Comparison of ENCODE assay signal across 15 cellular contexts in the genomic region with DNA sequence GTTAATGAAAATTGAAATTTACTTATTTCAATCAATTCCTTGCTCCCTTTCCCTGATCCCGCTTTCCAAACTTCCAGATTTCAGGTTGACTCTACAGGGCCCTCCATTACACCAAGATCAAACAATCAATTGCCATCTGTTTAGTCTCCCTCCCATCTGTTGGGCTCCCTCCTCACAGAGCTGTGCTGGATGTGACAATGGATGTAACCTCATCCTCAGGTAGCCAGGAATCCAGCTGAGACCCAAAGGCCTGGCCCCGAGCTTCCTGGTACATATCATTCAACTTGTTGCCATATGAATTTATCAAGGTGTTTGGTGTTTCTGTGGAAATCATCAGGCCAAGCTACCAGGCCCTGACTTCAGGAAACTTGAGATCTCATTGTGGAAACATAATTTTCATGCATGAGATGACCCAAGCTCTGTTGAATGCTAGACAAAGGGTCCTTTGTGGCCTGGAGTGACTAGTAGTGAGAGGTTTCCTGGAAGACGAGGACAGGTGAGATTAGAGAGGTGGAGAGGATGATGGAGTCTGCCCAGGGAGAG.
DNase-seq lines count a peak whose midpoint lies in the region; ATAC-seq lines count a peak whose summit lies in the region.
"Had no signal": no experiment of that assay in that cellular context is flagged by ENCODE, and none has a peak within 500 bp of the region (broad histone marks: within the 10 kb centered on the region; RNA-seq: fewer than 3 reads in every experiment).

No MANE protein-coding gene starts in this region.

- H3K4me1 ChIP-seq in CD8-positive, alpha-beta memory T cell (ENCODE audit: insufficient read depth, low read length): no peaks in the 10 kb centered on the region
- H3K4me1 ChIP-seq: A549 had no signal

- no peaks in the 10 kb centered on the region for H3K27me3 ChIP-seq in CD8-positive, alpha-beta memory T cell (ENCODE audit: insufficient read depth, low read length, poor library complexity, severe bottlenecking)
- H3K27me3 ChIP-seq: MG63 had no signal

- H3K4me1 Mint-ChIP-seq in CD8-positive, alpha-beta memory T cell: no peaks in the 10 kb centered on the region
- H3K4me1 Mint-ChIP-seq: CD4-positive, CD25-positive, alpha-beta regulatory T cell had no signal

- no peak overlapping the region for H3K4me3 Mint-ChIP-seq in CD8-positive, alpha-beta memory T cell
- H3K4me3 Mint-ChIP-seq: CD4-positive, CD25-positive, alpha-beta regulatory T cell had no signal

- no peaks in the 10 kb centered on the region for H3K36me3 ChIP-seq in CD8-positive, alpha-beta memory T cell (ENCODE audit: insufficient read depth, low read length)
- H3K36me3 ChIP-seq: MG63 had no signal

- no peak for ATAC-seq in left ventricle myocardium superior
- no peak for ATAC-seq in HG03196 (IDR thresholded peaks at IDR 0.05; ENCODE audit: unreplicated experiment)
- ATAC-seq: A549 had no signal

- H3K27ac ChIP-seq in CD8-positive, alpha-beta memory T cell (ENCODE audit: low read depth, low read length): no peak overlapping the region
- H3K27ac ChIP-seq: A549 had no signal

- H3K36me3 Mint-ChIP-seq in CD8-positive, alpha-beta memory T cell: no peaks in the 10 kb centered on the region
- H3K36me3 Mint-ChIP-seq: CD4-positive, CD25-positive, alpha-beta regulatory T cell had no signal

- POLR2A ChIA-PET in CD8-positive, alpha-beta memory T cell (lab: Charles Lee): no interaction called here

- no peaks in the 10 kb centered on the region for H3K9me3 Mint-ChIP-seq in CD8-positive, alpha-beta memory T cell

- H3K27me3 Mint-ChIP-seq in CD8-positive, alpha-beta memory T cell: peaks cover 0 to 2% of the 10 kb centered on the region in 2 donors
- H3K27me3 Mint-ChIP-seq: CD4-positive, CD25-positive, alpha-beta regulatory T cell had no signal

- no peak overlapping the region for H3K27ac Mint-ChIP-seq in CD8-positive, alpha-beta memory T cell
- H3K27ac Mint-ChIP-seq: CD4-positive, CD25-positive, alpha-beta regulatory T cell had no signal

- no peaks in the 10 kb centered on the region for H3K9me3 ChIP-seq in CD8-positive, alpha-beta memory T cell (ENCODE audit: low read length)
- H3K9me3 ChIP-seq: A549, MG63 had no signal

- peak; percentile 38 for DNase-seq in cardiac septum (ENCODE audit: low spot score)
- DNase-seq in left ventricle myocardium superior: no peak
- DNase-seq in NCI-H2196 treated with DMSO at 0.1 percent for 48 hours (lab: John Stamatoyannopoulos, UW; ENCODE audit: unreplicated experiment): peak; percentile 40
- peak; percentile 10 for DNase-seq in SW480 (ENCODE audit: low spot score)
- peak; percentile 71 for DNase-seq in retina
- DNase-seq in central memory CD4-positive, alpha-beta T cell: no peak
- DNase-seq in CD8-positive, alpha-beta memory T cell: no peak
- DNase-seq: AML-193; CD4-positive, CD25-positive, alpha-beta regulatory T cell; KG1; MG63; NCI-H1105; NCI-H2029 had no signal

- CTCF ChIA-PET in CD8-positive, alpha-beta memory T cell (lab: Charles Lee): no interaction called here

- H3K4me3 ChIP-seq in CD8-positive, alpha-beta memory T cell (ENCODE audit: low read length): no peak overlapping the region
- H3K4me3 ChIP-seq: A549, MG63 had no signal

- intact Hi-C loops in cardiac septum (cut with DNase I): loop anchor here (5.0 kb wide), 1 partner anchor 128 kb away; no protein-coding TSS in a partner anchor
- intact Hi-C loops in left ventricle myocardium superior (cut with micrococcal nuclease): no loop called here

Comparison
In these comparisons a context has a peak if more than half of its experiments do, and no peak if none do; other contexts are left out.
1. DNase-seq: peak in cardiac septum (single experiment), NCI-H2196 treated with DMSO at 0.1 percent for 48 hours (single experiment), SW480 (single experiment) and retina (single experiment); none in left ventricle myocardium superior (single experiment), central memory CD4-positive, alpha-beta T cell (single experiment) and CD8-positive, alpha-beta memory T cell (0 of 5).